Comparison of ENCODE assay signal across 21 cellular contexts in genomic region chr13:79018166-79018565, GRCh38.
A peak's percentile ranks its signal among the peaks of the same experiment; 100 is the strongest.
DNase-seq lines count a peak whose midpoint lies in the region; ATAC-seq, FAIRE-seq and TF ChIP-seq lines count a peak whose summit lies in the region.
"Had no signal": no experiment of that assay in that cellular context is flagged by ENCODE, and none has a peak within 500 bp of the region (broad histone marks: within the 10 kb centered on the region; RNA-seq: fewer than 3 reads in every experiment).

No MANE protein-coding gene starts in this region.

- ATAC-seq in esophagus mucosa (peak; percentile 43), pancreas (no peak)
- ATAC-seq: GM12878 had no signal

- H4K20me1 ChIP-seq in OCI-LY1 (ENCODE audit: insufficient read depth, low read length), result no peaks in the 10 kb centered on the region

- TF ChIP-seq CTCF in BE2C (IDR thresholded peaks at IDR 0.05; ENCODE audit: low read depth, low read length) (peak; percentile 26; the same call in 1 of the 2 replicates), GM12873 (IDR thresholded peaks at IDR 0.05; ENCODE audit: insufficient read depth, low read depth, low read length, missing control alignments) (peak; percentile 28), OCI-LY1 (IDR thresholded peaks at IDR 0.05; ENCODE audit: low read length) (peak; percentile 12; the same call in 1 of the 2 replicates), pancreas (IDR thresholded peaks at IDR 0.05) (no peak), GM10248 (IDR thresholded peaks at IDR 0.05; ENCODE audit: control extremely low read depth, extremely low read depth, low read depth, missing control alignments) (no peak), spleen (IDR thresholded peaks at IDR 0.05 in 8 of 11, conservative IDR thresholded peaks at IDR 0.05 in 3 of 11) (no peak)

- WGBS in pancreas, 2 donors, result 0 to 88% methylated on average over 2 of the region's 2 CpGs
- 0 to 94% (median 59%) methylated on average over 2 of the region's 2 CpGs for WGBS in spleen, 5 donors

- no peak overlapping the region for H3K4me3 ChIP-seq in BE2C (ENCODE audit: low read depth, low read length)
- H3K4me3 ChIP-seq in OCI-LY1 (ENCODE audit: low read depth, low read length, poor library complexity, severe bottlenecking), result no peak overlapping the region
- H3K4me3 ChIP-seq in pancreas, result no peak overlapping the region
- no peak overlapping the region for H3K4me3 ChIP-seq in spleen
- H3K4me3 ChIP-seq: GM12878, PC-9 had no signal

- H3K4me1 ChIP-seq in BE2C (no peaks in the 10 kb centered on the region), OCI-LY1 (ENCODE audit: insufficient read depth, low read length, severe bottlenecking) (no peaks in the 10 kb centered on the region), pancreas (no peaks in the 10 kb centered on the region), spleen (no peaks in the 10 kb centered on the region)

- DNase-seq in BE2C (no peak), pancreas (no peak), GM10248 (ENCODE audit: extremely low spot score) (no peak), spleen (no peak)
- DNase-seq in stimulated activated CD4-positive, alpha-beta T cell treated with anti-CD3 and anti-CD28 coated beads, Interleukin-4, amount 100 ng/mL, for 4 hours, result no peak
- DNase-seq: C1 segment of cervical spinal cord; DMS79; KG1; NCI-H1436; NCI-H1930; NCI-H345; NCI-H526; NK-92 treated with Interleukin-12 subunit alpha and Interleukin-12 subunit beta, amount 100 ng/mL, for 24 hours; PC-9; SIG-M5 had no signal

- no peak overlapping the region for H3K27ac ChIP-seq in OCI-LY1 (ENCODE audit: low read depth, low read length, poor library complexity, severe bottlenecking)
- no peak overlapping the region for H3K27ac ChIP-seq in pancreas
- no peak overlapping the region for H3K27ac ChIP-seq in spleen
- H3K27ac ChIP-seq: PC-9, RWPE1 had no signal

- H3K9me2 ChIP-seq in OCI-LY1 (ENCODE audit: low read depth, low read length), result no peaks in the 10 kb centered on the region

- intact Hi-C loops in pancreas (cut with DNase I), result no loop called here
- intact Hi-C loops in spleen (cut with DNase I; ENCODE audit: low total_unique reads), result no loop called here

- H3F3A ChIP-seq in OCI-LY1 (ENCODE audit: insufficient read depth, low read length), result no peaks in the 10 kb centered on the region

- H3K9ac ChIP-seq in OCI-LY1 (ENCODE audit: low read length), result no peak overlapping the region

- H3K79me2 ChIP-seq in OCI-LY1 (ENCODE audit: insufficient read depth, low read length), result no peaks in the 10 kb centered on the region

- FAIRE-seq in pancreas (lab: Jason Lieb, UNC), result no peak
- FAIRE-seq: GM12878, H54 had no signal

- H3K9me3 ChIP-seq in BE2C, result no peaks in the 10 kb centered on the region
- H3K9me3 ChIP-seq in OCI-LY1 (ENCODE audit: low read length), result peaks cover 10% of the 10 kb centered on the region; the same call in 1 of the 2 replicates
- H3K9me3 ChIP-seq in pancreas, result no peaks in the 10 kb centered on the region
- H3K9me3 ChIP-seq in spleen, result peaks cover 0 to 45% (median 37%) of the 10 kb centered on the region in 8 donors

- no peak overlapping the region for H2AFZ ChIP-seq in OCI-LY1 (ENCODE audit: low read length)
- H2AFZ ChIP-seq: PC-9 had no signal

- no peaks in the 10 kb centered on the region; the same call in 1 of the 2 replicates for H3K27me3 ChIP-seq in BE2C
- H3K27me3 ChIP-seq in OCI-LY1 (ENCODE audit: insufficient read depth, low read length), result peaks cover 6% of the 10 kb centered on the region; the same call in 1 of the 2 replicates
- H3K27me3 ChIP-seq in pancreas, result no peaks in the 10 kb centered on the region
- no peaks in the 10 kb centered on the region for H3K27me3 ChIP-seq in spleen (replicated peaks in 1 of 7)

- POLR2A ChIA-PET in GM10248 (lab: Yijun Ruan, JAX), result no interaction called here

- TF ChIP-seq POLR2A in spleen (IDR thresholded peaks at IDR 0.05), result no peak

- no peaks in the 10 kb centered on the region for H3K36me3 ChIP-seq in BE2C
- H3K36me3 ChIP-seq in OCI-LY1 (ENCODE audit: insufficient read depth, low read length), result no peaks in the 10 kb centered on the region
- H3K36me3 ChIP-seq in pancreas, result no peaks in the 10 kb centered on the region
- H3K36me3 ChIP-seq in spleen, result no peaks in the 10 kb centered on the region

- CTCF ChIA-PET in GM10248 (lab: Yijun Ruan, JAX), result no interaction called here

- H3K4me2 ChIP-seq in OCI-LY1 (ENCODE audit: low read length), result no peak overlapping the region
- H3K4me2 ChIP-seq: PC-9 had no signal

Comparison
In these comparisons a context has a peak if more than half of its experiments do, and no peak if none do; other contexts are left out.
1. CTCF ChIP-seq: peak in BE2C (single experiment), GM12873 (single experiment) and OCI-LY1 (single experiment); none in pancreas (0 of 4), GM10248 (single experiment) and spleen (0 of 11).